In the genomic region with DNA sequence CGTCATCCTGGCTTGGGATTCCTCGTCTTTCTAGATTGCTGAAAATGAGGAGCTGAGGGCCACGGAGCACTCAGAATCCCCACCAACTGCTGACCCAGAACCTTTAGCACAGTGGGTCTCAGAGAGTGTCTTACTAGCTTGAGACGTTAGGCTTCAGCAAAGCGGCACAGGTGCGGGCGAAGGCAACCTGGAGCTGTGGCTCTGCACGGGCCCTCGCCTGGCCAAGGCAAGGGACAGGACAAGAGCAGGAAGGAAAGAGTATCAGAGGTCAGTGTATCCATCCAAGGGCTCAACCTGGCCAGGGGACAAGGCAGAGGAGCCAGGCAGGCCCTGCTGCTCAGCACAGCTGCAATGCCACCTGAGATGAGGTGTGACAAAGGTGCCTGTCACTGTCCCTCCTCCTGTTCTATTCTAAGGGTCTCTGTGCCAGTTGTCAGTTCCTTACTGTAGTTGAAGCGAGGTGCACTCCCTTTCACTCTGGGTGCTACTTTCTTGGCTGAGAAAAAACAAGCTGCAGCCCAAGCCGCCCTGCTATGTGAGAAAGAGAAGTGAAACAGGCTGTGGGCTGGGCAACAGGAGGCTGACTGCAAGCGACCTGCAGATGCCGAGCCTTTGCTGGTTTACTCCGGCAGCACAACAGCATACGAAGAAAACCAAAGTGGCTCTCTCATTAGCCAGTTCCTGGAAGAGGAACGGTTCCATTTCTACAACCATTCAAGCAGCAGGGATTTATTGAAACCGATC, we compare ENCODE assay signal across 9 cellular contexts. TPM values are rescaled to one million over a fixed set of nuclear protein-coding genes. Genes with fewer than 3 reads are reported as not detected.
DNase-seq lines count a peak whose midpoint lies in the region; ATAC-seq and TF ChIP-seq lines count a peak whose summit lies in the region.
"Had no signal": no experiment of that assay in that cellular context is flagged by ENCODE, and none has a peak within 500 bp of the region (broad histone marks: within the 10 kb centered on the region; RNA-seq: fewer than 3 reads in every experiment).

No MANE protein-coding gene starts in this region.

- DNase-seq in T-helper 17 cell (no peak), left kidney (ENCODE audit: low read depth, low spot score) (peak; percentile 14), COR-L47 (lab: John Stamatoyannopoulos, UW) (no peak), SW480 (ENCODE audit: low spot score) (no peak), BE2C (no peak), HT-29 (ENCODE audit: low spot score) (no peak)
- DNase-seq: IMR-90 had no signal

- ATAC-seq in GM19025 (IDR thresholded peaks at IDR 0.05; ENCODE audit: low read depth, unreplicated experiment) (peak; percentile 91), HG02943 (IDR thresholded peaks at IDR 0.05; ENCODE audit: low read depth, unreplicated experiment) (peak; percentile 95), T-helper 17 cell (peak; percentile 81)

- no peaks in the 10 kb centered on the region for H3K27me3 ChIP-seq in BE2C

- H3K36me3 Mint-ChIP-seq in T-helper 17 cell (ENCODE audit: low read depth): no peaks in the 10 kb centered on the region

- peak overlapping the region; percentile 83 for H3K4me3 Mint-ChIP-seq in T-helper 17 cell

- H3K9me3 ChIP-seq in T-helper 17 cell (ENCODE audit: control insufficient read depth, low read length, poor library complexity, severe bottlenecking): no peaks in the 10 kb centered on the region
- H3K9me3 ChIP-seq in BE2C: no peaks in the 10 kb centered on the region

- peak overlapping the region; percentile 83 for H3K27ac Mint-ChIP-seq in T-helper 17 cell

- H3K4me1 Mint-ChIP-seq in T-helper 17 cell: peaks cover 36% of the 10 kb centered on the region

- no peak overlapping the region for H3K4me3 ChIP-seq in BE2C (ENCODE audit: low read depth, low read length)

- no peaks in the 10 kb centered on the region for H3K36me3 ChIP-seq in BE2C

- TF ChIP-seq CTCF in BE2C (IDR thresholded peaks at IDR 0.05; ENCODE audit: low read depth, low read length): no peak

- H3K4me1 ChIP-seq in BE2C: no peaks in the 10 kb centered on the region

- no peaks in the 10 kb centered on the region for H3K27me3 Mint-ChIP-seq in T-helper 17 cell

RNA-seq across cellular contexts. Expression of gene KDM7A, which starts 33.3 kb away (rescaled TPM):
- total RNA-seq in T-helper 17 cell: 10 to 100 TPM; 35.1 to 47.2 TPM
- polyA plus RNA-seq in BE2C (2012; ENCODE audit: insufficient read depth, insufficient read length, low read depth): 10.9 TPM
- total RNA-seq in HT-29 (2014; rRNA removed; shearing (Covaris generic)): 1.2 and 1.7 TPM in 2 replicates

Comparison
In these comparisons a context has a peak if more than half of its experiments do, and no peak if none do; other contexts are left out.
1. RNA of gene KDM7A, which starts 33.3 kb away (total RNA-seq): 35.1 to 47.2 TPM in T-helper 17 cell; 1.2 to 1.7 TPM in HT-29; every median in the first group is over 10 times any median in the second.
2. Peak in every context shown above with its lines, with median percentiles within 50 percentile points of each other: ATAC-seq.